Comparison of ENCODE assay signal across 8 cellular contexts in the genomic region with DNA sequence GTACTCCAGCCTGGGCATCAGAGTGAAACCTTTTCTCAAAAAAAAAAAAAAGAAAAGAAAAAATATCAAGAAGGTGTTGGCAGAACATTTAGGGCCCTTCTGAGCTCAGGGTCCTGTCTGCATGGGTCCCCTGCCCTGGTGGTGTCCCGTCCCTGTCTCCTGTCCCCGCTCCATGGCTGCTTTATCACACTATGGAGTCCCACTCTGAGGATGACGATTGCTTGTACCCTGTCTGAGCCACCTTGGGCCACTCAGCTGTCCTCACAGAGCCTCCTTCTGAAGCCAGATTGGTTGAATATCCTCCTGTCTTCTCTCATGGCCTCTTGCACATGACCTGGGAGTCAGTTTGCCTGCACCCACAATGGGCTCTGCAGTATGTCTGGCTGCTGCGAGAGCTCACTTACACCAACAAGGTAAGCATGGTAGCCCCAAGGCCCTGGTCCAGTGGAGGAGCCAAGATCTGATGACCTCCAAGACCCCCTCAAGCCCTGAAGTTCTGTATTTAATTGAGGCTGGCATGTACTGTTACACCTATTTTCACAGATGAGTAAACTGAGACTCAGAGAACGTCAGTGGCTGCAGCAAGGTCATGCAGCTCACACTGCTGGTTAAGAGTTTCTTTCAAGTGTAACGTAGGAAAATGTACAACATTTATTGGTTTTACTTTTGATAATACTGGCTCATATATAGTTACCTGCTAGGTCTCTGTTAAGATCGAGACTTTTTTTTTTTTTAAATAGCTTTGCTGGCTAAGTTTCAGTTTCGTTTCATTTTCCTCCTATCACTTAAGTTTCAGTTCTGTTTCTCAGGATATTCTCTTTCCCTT. TPM values are rescaled to one million over a fixed set of nuclear protein-coding genes. Genes with fewer than 3 reads are reported as not detected.
A peak's percentile ranks its signal among the peaks of the same experiment; 100 is the strongest.
DNase-seq lines count a peak whose midpoint lies in the region; ATAC-seq and TF ChIP-seq lines count a peak whose summit lies in the region.

No MANE protein-coding gene starts in this region.

- H2AFZ ChIP-seq in PC-9 (peak overlapping the region; percentile 41), mammary epithelial cell (ENCODE audit: low read depth, low read length) (peak overlapping the region; percentile 91)

- POLR2A ChIA-PET in PC-9 (lab: Charles Lee; ENCODE audit: unreplicated experiment): no interaction called here

- peaks cover 4% of the 10 kb centered on the region for H3K36me3 Mint-ChIP-seq in type B pancreatic cell

- H3K27me3 Mint-ChIP-seq in type B pancreatic cell: no peaks in the 10 kb centered on the region

- H3K4me3 ChIP-seq in PC-9: peak overlapping the region; percentile 45
- H3K4me3 ChIP-seq in mammary epithelial cell (replicated peaks in 1 of 3; ENCODE audit: insufficient read depth in 1 of 3, low read depth in 2 of 3, low read length in 3 of 3): peak overlapping the region; percentile 42 to 58 (median 55)
- H3K4me3 ChIP-seq in mucosa of rectum (ENCODE audit: low read length in 2 of 2): peak overlapping the region; percentile 77 to 87

- no peak overlapping the region for H3K4me3 Mint-ChIP-seq in type B pancreatic cell

- peak overlapping the region; percentile 17; the same call in 1 of the 2 replicates for H3K27ac ChIP-seq in PC-9
- peak overlapping the region; percentile 61 for H3K27ac ChIP-seq in mammary epithelial cell (ENCODE audit: insufficient read depth, low read depth, low read length)
- peak overlapping the region; percentile 60 to 68 for H3K27ac ChIP-seq in mucosa of rectum (ENCODE audit: low read depth in 2 of 2, low read length in 2 of 2)

- H3K9me2 ChIP-seq in PC-9 (ENCODE audit: insufficient read depth): no peaks in the 10 kb centered on the region

- no peak overlapping the region for H3K27ac Mint-ChIP-seq in type B pancreatic cell

- H3K79me2 ChIP-seq in PC-9 (ENCODE audit: low read depth): no peaks in the 10 kb centered on the region
- no peaks in the 10 kb centered on the region for H3K79me2 ChIP-seq in mammary epithelial cell (ENCODE audit: insufficient read depth, low read length)

- H3K27me3 ChIP-seq in PC-9 (ENCODE audit: insufficient read depth, low read depth): no peaks in the 10 kb centered on the region
- no peaks in the 10 kb centered on the region for H3K27me3 ChIP-seq in mammary epithelial cell (ENCODE audit: insufficient read depth, low read length)
- no peaks in the 10 kb centered on the region for H3K27me3 ChIP-seq in mucosa of rectum (ENCODE audit: control insufficient read depth in 2 of 2, insufficient read depth in 2 of 2, low read length in 2 of 2)

- H4K20me1 ChIP-seq in PC-9 (ENCODE audit: insufficient read depth): no peaks in the 10 kb centered on the region
- no peaks in the 10 kb centered on the region for H4K20me1 ChIP-seq in mammary epithelial cell (ENCODE audit: insufficient read depth, low read length)

- no peaks in the 10 kb centered on the region for H3K36me3 ChIP-seq in PC-9 (ENCODE audit: low read depth)
- no peaks in the 10 kb centered on the region for H3K36me3 ChIP-seq in mammary epithelial cell (ENCODE audit: insufficient read depth, low read length)
- H3K36me3 ChIP-seq in mucosa of rectum (ENCODE audit: control insufficient read depth in 2 of 2, insufficient read depth in 2 of 2, low read length in 2 of 2): no peaks in the 10 kb centered on the region

- no peaks in the 10 kb centered on the region for H3K9me3 ChIP-seq in PC-9 (ENCODE audit: insufficient read depth, low read depth)
- H3K9me3 ChIP-seq in mammary epithelial cell (replicated peaks; ENCODE audit: insufficient read depth, low read length): no peaks in the 10 kb centered on the region
- no peaks in the 10 kb centered on the region for H3K9me3 ChIP-seq in mucosa of rectum (ENCODE audit: control insufficient read depth in 2 of 2, low read length in 2 of 2)

- no peaks in the 10 kb centered on the region for H3K4me1 Mint-ChIP-seq in type B pancreatic cell (ENCODE audit: unreplicated experiment)

- H3F3A ChIP-seq in PC-9 (ENCODE audit: insufficient read depth, low read depth): no peaks in the 10 kb centered on the region

- no peak for TF ChIP-seq CTCF in PC-9 (conservative IDR thresholded peaks at IDR 0.05)
- no peak for TF ChIP-seq CTCF in mammary epithelial cell (conservative IDR thresholded peaks at IDR 0.05 in 1 of 2, IDR thresholded peaks at IDR 0.05 in 1 of 2; ENCODE audit: extremely low read depth in 1 of 2, insufficient read depth in 1 of 2, low read depth in 1 of 2, low read length in 2 of 2)
- no peak for TF ChIP-seq CTCF in type B pancreatic cell (conservative IDR thresholded peaks at IDR 0.05)

- 56% methylated on average over 8 of the region's 8 CpGs for whole genome bisulfite sequencing in mammary epithelial cell (ENCODE audit: low coverage, missing lambda C conversion rate)

- H3K9ac ChIP-seq in mammary epithelial cell (ENCODE audit: insufficient read depth, low read length) (peak overlapping the region; percentile 46), mucosa of rectum (ENCODE audit: low read depth in 1 of 2, low read length in 2 of 2) (peak overlapping the region; percentile 61 to 70)

- BruUV-seq in PC-9 (replicated peaks; lab: Mats Ljungman, UMichigan) (no TSS peak), mammary epithelial cell (replicated peaks; lab: Mats Ljungman, UMichigan) (no TSS peak)

- ATAC-seq in GM18873 (IDR thresholded peaks at IDR 0.05; ENCODE audit: low FRiP score, unreplicated experiment) (peak; percentile 81), HG02970 (IDR thresholded peaks at IDR 0.05; ENCODE audit: low FRiP score, unreplicated experiment) (peak; percentile 91)

- H3K4me2 ChIP-seq in PC-9 (peak overlapping the region; percentile 77), mammary epithelial cell (ENCODE audit: insufficient read depth, low read depth, low read length) (peak overlapping the region; percentile 86)

- H3K9me3 Mint-ChIP-seq in type B pancreatic cell: no peaks in the 10 kb centered on the region

- DNase-seq in PC-9 (no peak), mammary epithelial cell (peak; percentile 24), 8988T (no peak), DMS114 treated with DMSO at 0.1 percent for 48 hours (lab: John Stamatoyannopoulos, UW; ENCODE audit: unreplicated experiment) (no peak), type B pancreatic cell (ENCODE audit: extremely low spot score, unreplicated experiment) (no peak)

- dilution Hi-C loops in mammary epithelial cell (cut with HindIII; ENCODE audit: low sequenced_read_pairs): no loop called here

- CTCF ChIA-PET in PC-9 (lab: Charles Lee): interaction anchor here (0.6 kb wide), 1 partner anchor 19 kb away, joined by 3 read pairs; no protein-coding TSS in a partner anchor
- CTCF ChIA-PET in mammary epithelial cell (lab: Charles Lee; ENCODE audit: low non-redundant PET): no interaction called here

- intact Hi-C loops in PC-9 (cut with micrococcal nuclease; ENCODE audit: unreplicated experiment) (no loop called here), mammary epithelial cell (cut with micrococcal nuclease) (no loop called here)

- in situ Hi-C loops in mammary epithelial cell (cut with MboI; ENCODE audit: low sequenced_read_pairs in 2 of 2): no loop called here

- H3K4me1 ChIP-seq in PC-9 (replicated peaks; ENCODE audit: insufficient read depth) (peaks cover 22% of the 10 kb centered on the region), mammary epithelial cell (ENCODE audit: insufficient read depth, low read length) (peaks cover 5% of the 10 kb centered on the region), mucosa of rectum (ENCODE audit: control insufficient read depth in 2 of 2, insufficient read depth in 2 of 2, low read length in 2 of 2) (peaks cover 10 to 11% of the 10 kb centered on the region in 2 donors)

RNA-seq across cellular contexts. Expression of a gene that starts 16.9 kb away (rescaled TPM):
- 12.0 and 18.1 TPM in 2 replicates for total RNA-seq in PC-9 (2021)
- 10 to 100 TPM; 13.7 to 16.2 TPM for total RNA-seq in mammary epithelial cell
- polyA plus RNA-seq in mammary epithelial cell: 12.2 TPM
- polyA minus RNA-seq in mammary epithelial cell: 38.9 TPM
- 18.0 and 21.3 TPM in 2 replicates for total RNA-seq in type B pancreatic cell (ENCODE audit: low replicate concordance)
